ENCODE assay signal across 14 cellular contexts in the genomic region with DNA sequence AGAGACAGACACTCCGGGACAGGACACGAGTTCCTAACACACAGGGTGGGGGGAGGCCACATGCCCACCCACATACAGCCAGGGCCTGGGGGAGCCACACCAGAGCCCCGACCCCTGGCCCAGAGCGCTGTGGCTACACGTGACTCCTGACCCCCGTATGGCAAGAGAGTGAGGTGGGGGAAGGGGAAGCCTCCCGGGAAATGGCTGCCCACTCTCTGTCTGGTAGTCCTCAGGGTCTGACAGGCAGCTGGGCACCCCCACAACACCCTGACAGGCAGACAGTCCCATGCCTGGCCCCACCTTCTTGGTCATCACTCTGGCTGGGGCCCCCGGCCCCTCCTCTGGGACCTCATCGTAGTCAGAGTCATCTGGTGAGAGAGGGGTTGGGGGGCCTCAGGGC. TPM values are rescaled to one million over a fixed set of nuclear protein-coding genes. Genes with fewer than 3 reads are reported as not detected.
DNase-seq lines count a peak whose midpoint lies in the region; ATAC-seq and TF ChIP-seq lines count a peak whose summit lies in the region.
"Had no signal": no experiment of that assay in that cellular context is flagged by ENCODE, and none has a peak within 500 bp of the region (broad histone marks: within the 10 kb centered on the region; RNA-seq: fewer than 3 reads in every experiment).

No MANE protein-coding gene starts in this region.

- H3K27me3 ChIP-seq in BLaER1 (no peaks in the 10 kb centered on the region), hepatocyte (no peaks in the 10 kb centered on the region), osteoblast (ENCODE audit: insufficient read depth, low read length) (no peaks in the 10 kb centered on the region)
- H3K27me3 ChIP-seq: ovary had no signal

- H3K4me1 ChIP-seq in BLaER1 (peaks cover 68% of the 10 kb centered on the region), hepatocyte (ENCODE audit: insufficient read depth) (peaks cover 8% of the 10 kb centered on the region), osteoblast (ENCODE audit: insufficient read depth, low read length) (peaks cover 7% of the 10 kb centered on the region)

- H3K4me3 ChIP-seq in BLaER1 (no peak overlapping the region), hepatocyte (no peak overlapping the region), osteoblast (ENCODE audit: insufficient read depth, low read length) (peak overlapping the region; percentile 55)
- H3K4me3 ChIP-seq: lung, ovary had no signal

- H3K27ac ChIP-seq in BLaER1 (0 out of 2 replicates have a peak overlapping the region, but pooled peaks have one; percentile 26), RWPE1 (peak overlapping the region; percentile 13), hepatocyte (peak overlapping the region; percentile 53), osteoblast (ENCODE audit: low read depth, low read length) (peak overlapping the region; percentile 17)
- H3K27ac ChIP-seq: ovary had no signal

- ATAC-seq in GM21723 (IDR thresholded peaks at IDR 0.05; ENCODE audit: unreplicated experiment): no peak
- ATAC-seq in GM18873 (IDR thresholded peaks at IDR 0.05; ENCODE audit: low FRiP score, unreplicated experiment): no peak

- DNase-seq in RWPE1 (ENCODE audit: low spot score) (no peak), hepatocyte (ENCODE audit: low spot score) (no peak), osteoblast (ENCODE audit: insufficient read length, low spot score, missing footprints) (peak; percentile 59)
- DNase-seq in activated naive CD4-positive, alpha-beta T cell treated with Interleukin-2 at 50 U/mL for 16 hours: no peak
- no peak for DNase-seq in activated CD4-positive, CD25-positive, alpha-beta regulatory T cell (lab: John Stamatoyannopoulos, UW)
- DNase-seq: Calu3, foreskin melanocyte, NCI-H2029, NCI-H69, ovary had no signal

- H3K9me3 ChIP-seq in BLaER1 (no peaks in the 10 kb centered on the region), hepatocyte (ENCODE audit: low read depth) (no peaks in the 10 kb centered on the region), osteoblast (ENCODE audit: low read depth, low read length) (no peaks in the 10 kb centered on the region)
- H3K9me3 ChIP-seq: ovary had no signal

- H3K4me2 ChIP-seq in BLaER1: peak overlapping the region; percentile 28; the same call in 1 of the 2 replicates
- peak overlapping the region; percentile 65 for H3K4me2 ChIP-seq in hepatocyte
- H3K4me2 ChIP-seq in osteoblast (ENCODE audit: insufficient read depth, low read length): peak overlapping the region; percentile 75

- CTCF ChIA-PET in RWPE1 (lab: Yijun Ruan, JAX): no interaction called here

- POLR2A ChIA-PET in RWPE1 (lab: Yijun Ruan, JAX; ENCODE audit: low non-redundant PET): no interaction called here

- no peaks in the 10 kb centered on the region for H3K9me2 ChIP-seq in hepatocyte (replicated peaks; ENCODE audit: insufficient read depth)

- H2AFZ ChIP-seq in hepatocyte: no peak overlapping the region
- H2AFZ ChIP-seq in osteoblast (ENCODE audit: low read length): no peak overlapping the region

- H3K79me2 ChIP-seq in hepatocyte (peaks cover 35% of the 10 kb centered on the region), osteoblast (ENCODE audit: insufficient read depth, low read length) (peaks cover 50% of the 10 kb centered on the region)

- 64% methylated on average over 9 of the region's 9 CpGs for WGBS in hepatocyte (ENCODE audit: low lambda C conversion rate, missing lambda C conversion rate)

- H3K36me3 ChIP-seq in BLaER1 (peaks cover 87% of the 10 kb centered on the region), hepatocyte (replicated peaks; ENCODE audit: insufficient read depth, low read depth) (no peaks in the 10 kb centered on the region), osteoblast (ENCODE audit: insufficient read depth, low read length) (peaks cover 33% of the 10 kb centered on the region)
- H3K36me3 ChIP-seq: ovary had no signal

- no peak for TF ChIP-seq CTCF in RWPE1 (conservative IDR thresholded peaks at IDR 0.05; ENCODE audit: low read depth)
- no peak for TF ChIP-seq CTCF in hepatocyte (IDR thresholded peaks at IDR 0.05; ENCODE audit: poor library complexity)
- TF ChIP-seq CTCF in osteoblast (IDR thresholded peaks at IDR 0.05; ENCODE audit: extremely low read depth, low read depth, low read length): no peak

- H4K20me1 ChIP-seq in BLaER1 (peaks cover 96% of the 10 kb centered on the region), hepatocyte (ENCODE audit: insufficient read depth, poor library complexity, severe bottlenecking) (peaks cover 24% of the 10 kb centered on the region), osteoblast (ENCODE audit: insufficient read depth, low read length) (peaks cover 48% of the 10 kb centered on the region)

- H3K9ac ChIP-seq in BLaER1: peak overlapping the region; percentile 53; the same call in 1 of the 2 replicates

RNA-seq across cellular contexts. Expression of a gene that starts 38.7 kb away (rescaled TPM):
- total RNA-seq in hepatocyte: 2.2 and 3.5 TPM in 2 replicates
- polyA plus RNA-seq in hepatocyte: 0.60 and 1.1 TPM in 2 replicates
- total RNA-seq in osteoblast: 0.36 and 0.59 TPM in 2 replicates

RNA-seq across cellular contexts. Expression of a gene that starts 39.3 kb away (rescaled TPM):
- 86.9 and 118 TPM in 2 replicates for total RNA-seq in hepatocyte
- 53.2 and 60.2 TPM in 2 replicates for polyA plus RNA-seq in hepatocyte
- 91.6 and 95.2 TPM in 2 replicates for total RNA-seq in osteoblast
